In genomic region chr3:114411811-114412803, GRCh38 we compare ENCODE assay signal across 8 cellular contexts.
DNase-seq lines count a peak whose midpoint lies in the region; ATAC-seq, FAIRE-seq and TF ChIP-seq lines count a peak whose summit lies in the region.

No MANE protein-coding gene starts in this region.

- H3K27me3 ChIP-seq in duodenal mucosa (ENCODE audit: control insufficient read depth in 1 of 2, insufficient read depth in 2 of 2, low read length in 2 of 2) (no peaks in the 10 kb centered on the region), gastrocnemius medialis (no peaks in the 10 kb centered on the region)

- DNase-seq in A549 (ENCODE audit: low read depth in 1 of 2, low spot score in 1 of 2) (peak; percentile 7 to 50), LHCN-M2 (ENCODE audit: low read depth) (peak; percentile 82), gastrocnemius medialis (no peak), NCI-H1436 treated with DMSO at 0.1 percent for 48 hours (lab: John Stamatoyannopoulos, UW) (no peak), left colon (no peak)

- no peak for TF ChIP-seq POLR2A in A549 (IDR thresholded peaks at IDR 0.05; ENCODE audit: low read length)
- no peak for TF ChIP-seq POLR2A in gastrocnemius medialis (IDR thresholded peaks at IDR 0.05)

- in situ Hi-C loops in gastrocnemius medialis (cut with MboI; ENCODE audit: low sequenced_read_pairs in 4 of 4): loop anchor here in 1 of 4 donors (25.0 kb wide), 1 partner anchor 200 kb away; no protein-coding TSS in a partner anchor

- WGBS in A549 (ENCODE audit: missing lambda C conversion rate): 66% methylated on average over 9 of the region's 9 CpGs

- no peaks in the 10 kb centered on the region for H3K9me3 ChIP-seq in A549
- no peaks in the 10 kb centered on the region for H3K9me3 ChIP-seq in duodenal mucosa (ENCODE audit: control insufficient read depth in 1 of 2, low read length in 2 of 2)
- no peaks in the 10 kb centered on the region for H3K9me3 ChIP-seq in gastrocnemius medialis

- H3K36me3 ChIP-seq in duodenal mucosa (ENCODE audit: control insufficient read depth in 1 of 2, insufficient read depth in 2 of 2, low read length in 2 of 2) (no peaks in the 10 kb centered on the region), gastrocnemius medialis (no peaks in the 10 kb centered on the region)

- CTCF ChIA-PET in A549 (lab: Yijun Ruan, JAX): interaction anchor here (1.1 to 2.7 kb wide), 4 partner anchors 8 to 28 kb away, joined by 3 to 18 read pairs (median 7); no protein-coding TSS in a partner anchor

- no peak overlapping the region for H3K9ac ChIP-seq in duodenal mucosa (ENCODE audit: low read depth in 1 of 2, low read length in 2 of 2)

- POLR2A ChIA-PET in A549 (lab: Yijun Ruan, JAX): no interaction called here

- H3K4me1 ChIP-seq in A549: peaks cover 27% of the 10 kb centered on the region
- H3K4me1 ChIP-seq in duodenal mucosa (ENCODE audit: control insufficient read depth in 1 of 2, insufficient read depth in 2 of 2, low read length in 2 of 2): peaks cover 0 to 15% of the 10 kb centered on the region in 2 donors
- H3K4me1 ChIP-seq in gastrocnemius medialis: peaks cover 84 to 94% of the 10 kb centered on the region in 2 donors

- H3K27ac ChIP-seq in A549 (peak overlapping the region in 1 of 2 experiments; percentile 61; a peak in 4 of 6 replicates), duodenal mucosa (ENCODE audit: low read depth, low read length) (peak overlapping the region; percentile 24), gastrocnemius medialis (peak overlapping the region; percentile 48 to 63 (median 62))

- no peak for TF ChIP-seq EP300 in A549 (IDR thresholded peaks at IDR 0.05)

- TF ChIP-seq CTCF in A549 (IDR thresholded peaks at IDR 0.05) (no peak), gastrocnemius medialis (IDR thresholded peaks at IDR 0.05 in 4 of 5, conservative IDR thresholded peaks at IDR 0.05 in 1 of 5) (peak in 1 of 5 experiments; percentile 23)

- no peak overlapping the region for H3K4me3 ChIP-seq in A549
- no peak overlapping the region for H3K4me3 ChIP-seq in duodenal mucosa (ENCODE audit: low read depth in 1 of 2, low read length in 2 of 2)
- no peak overlapping the region for H3K4me3 ChIP-seq in gastrocnemius medialis

- no peak for TF ChIP-seq RAD21 in A549 (conservative IDR thresholded peaks at IDR 0.05 in 1 of 2, IDR thresholded peaks at IDR 0.05 in 1 of 2)

- intact Hi-C loops in gastrocnemius medialis (cut with DNase I; ENCODE audit: low total_unique reads) (loop anchor here (10.0 kb wide), 2 partner anchors 213 to 257 kb away; no protein-coding TSS in a partner anchor), left colon (cut with DNase I, micrococcal nuclease) (no loop called here)

- FAIRE-seq in A549 (lab: Jason Lieb, UNC): peak; percentile 79

- ATAC-seq in A549 (peak; percentile 89 to 93), GM19351 (IDR thresholded peaks at IDR 0.05; ENCODE audit: unreplicated experiment) (peak; percentile 80), gastrocnemius medialis (peak; percentile 60 to 76), HG03135 (IDR thresholded peaks at IDR 0.05; ENCODE audit: unreplicated experiment) (no peak), left colon (no peak)

- peak overlapping the region; percentile 58 for H3K4me2 ChIP-seq in A549

TF ChIP-seq in A549, 52 proteins besides CTCF, POLR2A, EP300 and RAD21:
- TF ChIP-seq ELK1 (IDR thresholded peaks at IDR 0.05; ENCODE audit: low read depth, low read length) (no peak), KDM1A (IDR thresholded peaks at IDR 0.05; ENCODE audit: low read depth) (peak; percentile 72; the same call in 1 of the 2 replicates), FOSL2 (IDR thresholded peaks at IDR 0.05) (no peak), FOSL2 (CRISPR knock-in tag; IDR thresholded peaks at IDR 0.05) (peak; percentile 55)

Comparison
In these comparisons a context has a peak if more than half of its experiments do, and no peak if none do; other contexts are left out.
1. ATAC-seq: peak in A549 (2 of 2), GM19351 (single experiment) and gastrocnemius medialis (2 of 2); none in HG03135 (single experiment) and left colon (single experiment).
2. DNase-seq: peak in A549 (2 of 2) and LHCN-M2 (single experiment); none in gastrocnemius medialis (0 of 2), NCI-H1436 treated with DMSO at 0.1 percent for 48 hours (single experiment) and left colon (0 of 2).